In the genomic region with DNA sequence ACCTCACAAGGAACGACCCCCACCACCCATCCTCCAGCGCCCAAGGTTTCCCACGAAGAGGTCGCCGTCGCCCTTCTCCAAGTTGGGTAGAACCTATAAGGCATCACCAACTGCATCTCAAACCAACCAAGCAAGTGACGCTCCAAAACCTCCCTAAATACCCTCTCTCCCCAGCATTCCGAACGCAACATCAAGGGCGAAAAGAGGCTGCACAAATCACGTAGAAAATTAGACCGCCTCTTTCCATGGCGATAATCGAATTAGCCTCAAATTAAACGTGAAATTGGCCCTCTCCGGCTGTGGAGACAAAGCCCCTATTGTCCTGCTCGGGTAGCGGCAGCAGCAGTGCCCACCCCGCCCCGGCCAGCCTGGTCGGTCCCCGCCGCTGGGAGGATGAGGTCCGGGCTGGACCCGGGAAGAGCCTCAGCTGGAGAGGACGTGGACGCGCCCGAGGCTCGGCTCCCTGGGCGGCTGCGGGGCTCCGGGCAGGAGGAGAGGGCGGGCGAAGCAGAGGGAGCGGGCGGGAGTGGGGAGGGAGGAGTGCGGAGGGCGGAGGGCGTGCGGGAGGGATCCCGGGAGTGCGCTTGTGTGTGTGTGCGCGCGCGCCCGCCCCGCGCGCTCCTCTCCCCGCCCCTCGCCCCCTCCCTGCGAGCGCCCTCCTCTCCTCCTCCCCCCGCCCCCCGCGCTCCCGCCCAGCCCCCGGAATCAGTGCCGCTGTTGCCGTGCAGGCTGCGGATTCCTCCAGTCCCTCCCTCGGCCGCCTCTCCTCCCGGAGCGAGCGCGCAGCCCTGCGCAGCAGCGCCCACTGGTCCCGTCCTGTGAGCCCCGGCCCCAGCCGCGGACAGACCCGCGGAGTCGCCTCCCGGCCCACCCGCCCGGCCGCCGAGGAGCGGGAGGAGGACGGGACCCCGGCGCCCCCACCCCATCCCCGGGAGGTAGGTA, we compare ENCODE assay signal across 9 cellular contexts. TPM values are rescaled to one million over a fixed set of nuclear protein-coding genes. Genes with fewer than 3 reads are reported as not detected.
DNase-seq lines count a peak whose midpoint lies in the region; ATAC-seq, FAIRE-seq and TF ChIP-seq lines count a peak whose summit lies in the region.
"Had no signal": no experiment of that assay in that cellular context is flagged by ENCODE, and none has a peak within 500 bp of the region (broad histone marks: within the 10 kb centered on the region; RNA-seq: fewer than 3 reads in every experiment).

A gene (plus strand): TSS at position 744 of the 942 bp plus-strand sequence. CDS start 70,092 bp downstream, outside the sequence.

- no peaks in the 10 kb centered on the region for H3K9me3 ChIP-seq in CD4-positive, CD25-positive, alpha-beta regulatory T cell (ENCODE audit: control insufficient read depth in 2 of 2, low read length in 2 of 2)
- no peaks in the 10 kb centered on the region for H3K9me3 ChIP-seq in small intestine (ENCODE audit: control insufficient read depth, low read depth)

- peaks cover 59% of the 10 kb centered on the region for H3K27me3 Mint-ChIP-seq in CD4-positive, CD25-positive, alpha-beta regulatory T cell
- peaks cover 54% of the 10 kb centered on the region for H3K27me3 Mint-ChIP-seq in T-helper 2 cell treated with Interferon-gamma antibody and Interleukin-4, amounts not matched to agents 5 μg/mL and 100 μg/mL, for 36 hours (ENCODE audit: low read depth)

- no peak within 1 kb of the TSS for H3K4me3 ChIP-seq in CD4-positive, CD25-positive, alpha-beta regulatory T cell (ENCODE audit: low read depth, low read length)
- peak within 1 kb of the TSS; percentile 95 for H3K4me3 ChIP-seq in coronary artery
- peak within 1 kb of the TSS; percentile 81 for H3K4me3 ChIP-seq in kidney epithelial cell (ENCODE audit: low read depth, low read length)
- peak within 1 kb of the TSS; percentile 53 to 67 for H3K4me3 ChIP-seq in small intestine (ENCODE audit: low read depth in 1 of 2, low read length in 2 of 2)

- DNase-seq in CD4-positive, CD25-positive, alpha-beta regulatory T cell: no peak
- DNase-seq in NCI-H1048 (lab: John Stamatoyannopoulos, UW) (peak; percentile 71), coronary artery (ENCODE audit: low spot score) (peak; percentile 95), kidney epithelial cell (ENCODE audit: low read depth) (no peak), small intestine (peak; percentile 15), NCI-H187 treated with DMSO at 0.1 percent for 48 hours (lab: John Stamatoyannopoulos, UW) (no peak)
- no peak for DNase-seq in T-helper 2 cell treated with Interferon-gamma antibody and Interleukin-4, amounts not matched to agents 5 μg/mL and 100 μg/mL, for 36 hours (ENCODE audit: low spot score)

- H3K27me3 ChIP-seq in CD4-positive, CD25-positive, alpha-beta regulatory T cell (ENCODE audit: control insufficient read depth, insufficient read depth, low read length): peaks cover 30% of the 10 kb centered on the region
- H3K27me3 ChIP-seq in kidney epithelial cell (ENCODE audit: control insufficient read depth, insufficient read depth, low read length) (no peaks in the 10 kb centered on the region), small intestine (ENCODE audit: control insufficient read depth in 2 of 2, insufficient read depth in 2 of 2, low read length in 2 of 2) (peaks cover 6 to 7% of the 10 kb centered on the region in 2 donors)

- FAIRE-seq in small intestine (lab: Jason Lieb, UNC): no peak
- FAIRE-seq: TTC549 had no signal

- TF ChIP-seq CTCF in coronary artery (IDR thresholded peaks at IDR 0.05) (no peak), kidney epithelial cell (IDR thresholded peaks at IDR 0.05; ENCODE audit: insufficient read depth, low read length, poor library complexity, severe bottlenecking) (no peak)

- WGBS in small intestine, 3 donors: 1 to 3% (median 2%) methylated on average over 34 to 84 of the region's 88 CpGs

- ATAC-seq in CD4-positive, CD25-positive, alpha-beta regulatory T cell (ENCODE audit: low read depth in 2 of 2): no peak
- peak; percentile 47 for ATAC-seq in GM19438 (IDR thresholded peaks at IDR 0.05; ENCODE audit: low read depth, unreplicated experiment)

- no peak within 1 kb of the TSS for H3K27ac Mint-ChIP-seq in CD4-positive, CD25-positive, alpha-beta regulatory T cell
- H3K27ac Mint-ChIP-seq in T-helper 2 cell treated with Interferon-gamma antibody and Interleukin-4, amounts not matched to agents 5 μg/mL and 100 μg/mL, for 36 hours: no peak within 1 kb of the TSS

- no peaks in the 10 kb centered on the region for H3K36me3 Mint-ChIP-seq in CD4-positive, CD25-positive, alpha-beta regulatory T cell
- no peaks in the 10 kb centered on the region for H3K36me3 Mint-ChIP-seq in T-helper 2 cell treated with Interferon-gamma antibody and Interleukin-4, amounts not matched to agents 5 μg/mL and 100 μg/mL, for 36 hours (ENCODE audit: low read depth)

- peaks cover 0 to 26% (median 13%) of the 10 kb centered on the region in 4 donors for H3K4me1 Mint-ChIP-seq in CD4-positive, CD25-positive, alpha-beta regulatory T cell
- peaks cover 6% of the 10 kb centered on the region for H3K4me1 Mint-ChIP-seq in T-helper 2 cell treated with Interferon-gamma antibody and Interleukin-4, amounts not matched to agents 5 μg/mL and 100 μg/mL, for 36 hours (ENCODE audit: low read depth)

- peaks cover 9% of the 10 kb centered on the region for H3K4me1 ChIP-seq in CD4-positive, CD25-positive, alpha-beta regulatory T cell (ENCODE audit: control insufficient read depth, insufficient read depth, low read length, poor library complexity, severe bottlenecking)
- peaks cover 0 to 5% of the 10 kb centered on the region in 2 donors for H3K4me1 ChIP-seq in small intestine (ENCODE audit: control insufficient read depth in 2 of 2, insufficient read depth in 1 of 2, low read depth in 1 of 2, low read length in 1 of 2)

- no peaks in the 10 kb centered on the region for H3K36me3 ChIP-seq in CD4-positive, CD25-positive, alpha-beta regulatory T cell (ENCODE audit: control insufficient read depth, insufficient read depth, low read length)
- H3K36me3 ChIP-seq in kidney epithelial cell (ENCODE audit: control insufficient read depth, insufficient read depth, low read length) (no peaks in the 10 kb centered on the region), small intestine (ENCODE audit: control insufficient read depth in 2 of 2, insufficient read depth in 2 of 2, low read length in 2 of 2) (no peaks in the 10 kb centered on the region)

- no peak within 1 kb of the TSS for H3K27ac ChIP-seq in CD4-positive, CD25-positive, alpha-beta regulatory T cell (ENCODE audit: insufficient read depth, low read length, poor library complexity, severe bottlenecking)
- peak within 1 kb of the TSS; percentile 86 to 97 for H3K27ac ChIP-seq in coronary artery
- peak within 1 kb of the TSS in 1 of 2 donors; percentile 81 for H3K27ac ChIP-seq in small intestine (ENCODE audit: low read depth in 1 of 2, low read length in 1 of 2)

- peak within 1 kb of the TSS; percentile 51 to 87 (median 84) for H3K4me3 Mint-ChIP-seq in CD4-positive, CD25-positive, alpha-beta regulatory T cell
- peak within 1 kb of the TSS; percentile 81 for H3K4me3 Mint-ChIP-seq in T-helper 2 cell treated with Interferon-gamma antibody and Interleukin-4, amounts not matched to agents 5 μg/mL and 100 μg/mL, for 36 hours

- peaks cover 0 to 2% (median 0%) of the 10 kb centered on the region in 7 donors for H3K9me3 Mint-ChIP-seq in CD4-positive, CD25-positive, alpha-beta regulatory T cell
- no peaks in the 10 kb centered on the region for H3K9me3 Mint-ChIP-seq in T-helper 2 cell treated with Interferon-gamma antibody and Interleukin-4, amounts not matched to agents 5 μg/mL and 100 μg/mL, for 36 hours

RNA-seq across cellular contexts. Expression of the gene that starts here (rescaled TPM):
- total RNA-seq in CD4-positive, CD25-positive, alpha-beta regulatory T cell: 182 TPM
- 10 to 100 TPM in 3 of 4 donors, 1 to 10 TPM in 1; 10.0 to 21.0 (median 19.2) TPM for polyA plus RNA-seq in CD4-positive, CD25-positive, alpha-beta regulatory T cell
- 492 and 514 TPM in 2 replicates for total RNA-seq in kidney epithelial cell
- polyA plus RNA-seq in small intestine: 10 to 100 TPM; 27.1 to 69.8 (median 32.4) TPM

Comparison
In these comparisons a context has a peak if more than half of its experiments do, and no peak if none do; other contexts are left out.
1. DNase-seq: peak in NCI-H1048 (single experiment), coronary artery (single experiment) and small intestine (single experiment); none in CD4-positive, CD25-positive, alpha-beta regulatory T cell (0 of 3), T-helper 2 cell treated with Interferon-gamma antibody and Interleukin-4, amounts not matched to agents 5 μg/mL and 100 μg/mL, for 36 hours (single experiment), kidney epithelial cell (single experiment) and NCI-H187 treated with DMSO at 0.1 percent for 48 hours (single experiment).